Comparison of ENCODE assay signal across 22 cellular contexts in genomic region chr5:142511318-142511717, GRCh38.
DNase-seq lines count a peak whose midpoint lies in the region; ATAC-seq, FAIRE-seq and TF ChIP-seq lines count a peak whose summit lies in the region.
"Had no signal": no experiment of that assay in that cellular context is flagged by ENCODE, and none has a peak within 500 bp of the region (broad histone marks: within the 10 kb centered on the region; RNA-seq: fewer than 3 reads in every experiment).

No MANE protein-coding gene starts in this region.

- H3K36me3 ChIP-seq in liver (ENCODE audit: control insufficient read depth in 4 of 4, insufficient read depth in 3 of 4, low read depth in 1 of 4, low read length in 3 of 4) (no peaks in the 10 kb centered on the region), HepG2 (replicated peaks in 1 of 2; ENCODE audit: control insufficient read depth in 1 of 2, insufficient read depth in 2 of 2, low read length in 2 of 2) (no peaks in the 10 kb centered on the region; a peak in 1 of 5 replicates), right lobe of liver (no peaks in the 10 kb centered on the region)
- H3K36me3 ChIP-seq in CD8-positive, alpha-beta memory T cell (ENCODE audit: insufficient read depth, low read length) = no peaks in the 10 kb centered on the region

- TF ChIP-seq EP300 in HepG2 (IDR thresholded peaks at IDR 0.05; ENCODE audit: low read depth in 2 of 2, low read length in 2 of 2) = no peak
- TF ChIP-seq EP300 in HepG2 (CRISPR knock-in tag; IDR thresholded peaks at IDR 0.05; ENCODE audit: borderline replicate concordance) = no peak

- WGBS in liver = 51% methylated on average over 2 of the region's 2 CpGs
- 100% methylated on average over 2 of the region's 2 CpGs for WGBS in HepG2 (ENCODE audit: low lambda C conversion rate)
- 40% methylated on average over 2 of the region's 2 CpGs for WGBS in right lobe of liver (ENCODE audit: insufficient coverage, low coverage, low lambda C conversion rate, missing lambda C conversion rate)

- H3K79me2 ChIP-seq in HepG2 (ENCODE audit: insufficient read depth, low read length) = no peaks in the 10 kb centered on the region

- in situ Hi-C loops in HepG2 (cut with HindIII; ENCODE audit: extremely low pct_ligation_motif_present, low pct_unique_long_range_greater_than_20kb) = no loop called here

- intact Hi-C loops in HepG2 (cut with micrococcal nuclease; ENCODE audit: unreplicated experiment) = no loop called here
- intact Hi-C loops in right lobe of liver (cut with DNase I) = no loop called here

- H2AFZ ChIP-seq in HepG2 (ENCODE audit: low read length) = no peak overlapping the region

- peaks cover 28 to 34% of the 10 kb centered on the region in 2 donors for H3K27me3 Mint-ChIP-seq in stimulated activated naive B cell treated with anti-CD40 and anti-IgM and Interleukin-4, amounts not matched to agents 10 μg/mL and 1 μg/mL and 100 μg/mL, for 72 hours
- peaks cover 3 to 9% of the 10 kb centered on the region in 2 donors for H3K27me3 Mint-ChIP-seq in CD8-positive, alpha-beta memory T cell

- peaks cover 9 to 45% (median 27%) of the 10 kb centered on the region in 4 donors for H3K4me1 ChIP-seq in liver (ENCODE audit: control insufficient read depth in 4 of 4, insufficient read depth in 4 of 4, low read length in 3 of 4)
- H3K4me1 ChIP-seq in HepG2 (ENCODE audit: insufficient read depth, low read length) = peaks cover 59% of the 10 kb centered on the region
- H3K4me1 ChIP-seq in right lobe of liver = peaks cover 0 to 50% (median 20%) of the 10 kb centered on the region in 4 donors
- no peaks in the 10 kb centered on the region for H3K4me1 ChIP-seq in CD8-positive, alpha-beta memory T cell (ENCODE audit: insufficient read depth, low read length)

- H3K36me3 Mint-ChIP-seq in stimulated activated naive B cell treated with anti-CD40 and anti-IgM and Interleukin-4, amounts not matched to agents 10 μg/mL and 1 μg/mL and 100 μg/mL, for 72 hours = peaks cover 3 to 4% of the 10 kb centered on the region in 2 donors
- H3K36me3 Mint-ChIP-seq in CD8-positive, alpha-beta memory T cell = peaks cover 0 to 4% (median 2%) of the 10 kb centered on the region in 3 donors

- H3K9ac ChIP-seq in liver (ENCODE audit: low read depth in 1 of 2, low read length in 2 of 2) (no peak overlapping the region), HepG2 (ENCODE audit: insufficient read depth, low read depth, low read length) (no peak overlapping the region)

- H3K4me3 Mint-ChIP-seq in stimulated activated naive B cell treated with anti-CD40 and anti-IgM and Interleukin-4, amounts not matched to agents 10 μg/mL and 1 μg/mL and 100 μg/mL, for 72 hours = no peak overlapping the region
- H3K4me3 Mint-ChIP-seq in CD8-positive, alpha-beta memory T cell = no peak overlapping the region

- no TSS peak for BruUV-seq in HepG2 (replicated peaks; lab: Mats Ljungman, UMichigan)

- TF ChIP-seq POLR2A in HepG2 (IDR thresholded peaks at IDR 0.05; ENCODE audit: insufficient read depth in 1 of 2, low read depth in 2 of 2, low read length in 2 of 2) (no peak), right lobe of liver (IDR thresholded peaks at IDR 0.05) (no peak)

- peaks cover 2 to 3% of the 10 kb centered on the region in 2 donors for H3K9me3 Mint-ChIP-seq in stimulated activated naive B cell treated with anti-CD40 and anti-IgM and Interleukin-4, amounts not matched to agents 10 μg/mL and 1 μg/mL and 100 μg/mL, for 72 hours
- H3K9me3 Mint-ChIP-seq in CD8-positive, alpha-beta memory T cell = peaks cover 0 to 4% (median 2%) of the 10 kb centered on the region in 5 donors

- no peaks in the 10 kb centered on the region for H4K20me1 ChIP-seq in HepG2 (ENCODE audit: insufficient read depth, low read length)

- H3K9me3 ChIP-seq in liver (ENCODE audit: control insufficient read depth in 4 of 4, low read length in 3 of 4) = no peaks in the 10 kb centered on the region
- H3K9me3 ChIP-seq in HepG2 (ENCODE audit: low read length) = no peaks in the 10 kb centered on the region
- H3K9me3 ChIP-seq in right lobe of liver = no peaks in the 10 kb centered on the region
- H3K9me3 ChIP-seq in CD8-positive, alpha-beta memory T cell (ENCODE audit: low read length) = no peaks in the 10 kb centered on the region

- DNase-seq in HepG2 (ENCODE audit: low spot score) (no peak), right lobe of liver (peak; percentile 72 to 87 (median 81)), LoVo (ENCODE audit: low spot score) (no peak)
- DNase-seq in stimulated activated naive B cell treated with anti-CD40 and anti-IgM and Interleukin-4, amounts not matched to agents 10 μg/mL and 1 μg/mL and 100 μg/mL, for 72 hours = no peak
- no peak for DNase-seq in CD8-positive, alpha-beta memory T cell
- DNase-seq: 8988T, ACHN, DMS153, DND-41, H7, KG1, MM.1S, NCI-H2029, NCI-H226, NCI-H510A, NCI-H69, RPMI8226, SHP77 had no signal

- H3K27ac ChIP-seq in liver (ENCODE audit: low read depth in 1 of 2, low read length in 2 of 2) (peak overlapping the region; percentile 76 to 94), HepG2 (ENCODE audit: extremely low read length, insufficient read depth, low read length) (no peak overlapping the region), right lobe of liver (peak overlapping the region; percentile 75 to 92 (median 83))
- H3K27ac ChIP-seq in CD8-positive, alpha-beta memory T cell (ENCODE audit: low read depth, low read length) = no peak overlapping the region

- peak overlapping the region; percentile 27 for H3K27ac Mint-ChIP-seq in stimulated activated naive B cell treated with anti-CD40 and anti-IgM and Interleukin-4, amounts not matched to agents 10 μg/mL and 1 μg/mL and 100 μg/mL, for 72 hours
- no peak overlapping the region for H3K27ac Mint-ChIP-seq in CD8-positive, alpha-beta memory T cell

- H3K4me1 Mint-ChIP-seq in stimulated activated naive B cell treated with anti-CD40 and anti-IgM and Interleukin-4, amounts not matched to agents 10 μg/mL and 1 μg/mL and 100 μg/mL, for 72 hours = peaks cover 5 to 21% of the 10 kb centered on the region in 2 donors
- peaks cover 3 to 12% (median 5%) of the 10 kb centered on the region in 3 donors for H3K4me1 Mint-ChIP-seq in CD8-positive, alpha-beta memory T cell

- CTCF ChIA-PET in HepG2 (lab: Yijun Ruan, JAX; ENCODE audit: low intra/inter-chr PET ratio, low total read pairs) = no interaction called here
- CTCF ChIA-PET in CD8-positive, alpha-beta memory T cell (lab: Charles Lee) = interaction anchor here (1.2 kb wide), 1 partner anchor 144 kb away, joined by 3 read pairs; no protein-coding TSS in a partner anchor

- TF ChIP-seq RAD21 in liver (IDR thresholded peaks at IDR 0.05) (peak in 1 of 2 donors; percentile 9), HepG2 (CRISPR knock-in tag; IDR thresholded peaks at IDR 0.05) (no peak)

- TF ChIP-seq CTCF in liver (IDR thresholded peaks at IDR 0.05; ENCODE audit: low read depth, low read length, missing input control) = no peak
- no peak for TF ChIP-seq CTCF in HepG2 (CRISPR knock-in tag; IDR thresholded peaks at IDR 0.05)
- no peak for TF ChIP-seq CTCF in right lobe of liver (IDR thresholded peaks at IDR 0.05)

- POLR2A ChIA-PET in HepG2 (lab: Yijun Ruan, JAX) = no interaction called here
- POLR2A ChIA-PET in CD8-positive, alpha-beta memory T cell (lab: Charles Lee) = no interaction called here

- FAIRE-seq in HepG2 (lab: Jason Lieb, UNC) = no peak
- FAIRE-seq: GM12892, HTR-8/SVneo had no signal

- ATAC-seq in HepG2 = no peak
- peak; percentile 69 to 90 (median 76) for ATAC-seq in right lobe of liver
- no peak for ATAC-seq in stimulated activated naive B cell treated with anti-CD40 and anti-IgM and Interleukin-4, amounts not matched to agents 10 μg/mL and 1 μg/mL and 100 μg/mL, for 72 hours (replicated peaks)
- no peak for ATAC-seq in GM19463 (IDR thresholded peaks at IDR 0.05; ENCODE audit: unreplicated experiment)

- H3K4me3 ChIP-seq in liver (ENCODE audit: low read depth in 1 of 3, low read length in 3 of 3) (no peak overlapping the region), HepG2 (replicated peaks in 1 of 3; ENCODE audit: insufficient read depth in 1 of 3, low read depth in 2 of 3, low read length in 3 of 3) (no peak overlapping the region), right lobe of liver (no peak overlapping the region)
- H3K4me3 ChIP-seq in CD8-positive, alpha-beta memory T cell (ENCODE audit: low read length) = no peak overlapping the region

- H3K4me2 ChIP-seq in HepG2 (ENCODE audit: low read depth, low read length) = no peak overlapping the region

- no peaks in the 10 kb centered on the region for H3K27me3 ChIP-seq in liver (ENCODE audit: control insufficient read depth in 4 of 4, insufficient read depth in 4 of 4, low read length in 3 of 4)
- H3K27me3 ChIP-seq in HepG2 (ENCODE audit: control insufficient read depth in 1 of 2, insufficient read depth in 2 of 2, low read length in 2 of 2) = no peaks in the 10 kb centered on the region
- H3K27me3 ChIP-seq in right lobe of liver = no peaks in the 10 kb centered on the region
- no peaks in the 10 kb centered on the region for H3K27me3 ChIP-seq in CD8-positive, alpha-beta memory T cell (ENCODE audit: insufficient read depth, low read length, poor library complexity, severe bottlenecking)

TF ChIP-seq in liver, 16 proteins besides CTCF, POLR2A, EP300 and RAD21 (continues in another document):
- TF ChIP-seq GABPA (IDR thresholded peaks at IDR 0.05 in 1 of 2, conservative IDR thresholded peaks at IDR 0.05 in 1 of 2) (no peak), RXRA (IDR thresholded peaks at IDR 0.05) (peak; percentile 83 to 92), SP1 (IDR thresholded peaks at IDR 0.05) (peak; percentile 61), HNF4A (conservative IDR thresholded peaks at IDR 0.05) (peak; percentile 67 to 74), HNF4G (IDR thresholded peaks at IDR 0.05) (peak; percentile 63)

TF ChIP-seq in HepG2, 621 proteins besides CTCF, POLR2A, EP300 and RAD21 (continues in another document):
- TF ChIP-seq MTA1 (CRISPR knock-in tag; IDR thresholded peaks at IDR 0.05; ENCODE audit: borderline replicate concordance) (no peak), ZNF703 (CRISPR knock-in tag; IDR thresholded peaks at IDR 0.05; ENCODE audit: borderline replicate concordance) (no peak), SRSF1 (optimal IDR thresholded peaks at IDR 0.05; ENCODE audit: low read depth, low read length) (no peak), KDM6A (CRISPR knock-in tag; IDR thresholded peaks at IDR 0.05; ENCODE audit: low read depth) (no peak), SP5 (CRISPR knock-in tag; IDR thresholded peaks at IDR 0.05; ENCODE audit: borderline replicate concordance, low read depth) (no peak), MBNL3 (CRISPR knock-in tag; conservative IDR thresholded peaks at IDR 0.05) (no peak)

Comparison
In these comparisons a context has a peak if more than half of its experiments do, and no peak if none do; other contexts are left out.
1. H3K27ac ChIP-seq: peak in liver (2 of 2) and right lobe of liver (3 of 3); none in HepG2 (single experiment) and CD8-positive, alpha-beta memory T cell (single experiment).
2. ATAC-seq: peak in right lobe of liver (4 of 4); none in HepG2 (single experiment), stimulated activated naive B cell treated with anti-CD40 and anti-IgM and Interleukin-4, amounts not matched to agents 10 μg/mL and 1 μg/mL and 100 μg/mL, for 72 hours (0 of 2) and GM19463 (single experiment).
3. DNase-seq: peak in right lobe of liver (3 of 3); none in HepG2 (single experiment), stimulated activated naive B cell treated with anti-CD40 and anti-IgM and Interleukin-4, amounts not matched to agents 10 μg/mL and 1 μg/mL and 100 μg/mL, for 72 hours (single experiment), CD8-positive, alpha-beta memory T cell (0 of 5) and LoVo (single experiment).